1 cellular context compared by ENCODE assay signal in genomic region chr1:91138959-91139358, GRCh38.
TF ChIP-seq lines count a peak whose summit lies in the region.

No MANE protein-coding gene starts in this region.

TF ChIP-seq in GM23338, 12 proteins besides CTCF, POLR2A, EP300 and RAD21 (continued from another document):
- TF ChIP-seq ZNF462 (CRISPR knock-in tag; IDR thresholded peaks at IDR 0.05) (no peak), EZH2phosphoT487 (IDR thresholded peaks at IDR 0.05; ENCODE audit: unreplicated experiment) (no peak), ZNF114 (CRISPR knock-in tag; IDR thresholded peaks at IDR 0.05) (no peak), EZH2 (IDR thresholded peaks at IDR 0.05; ENCODE audit: low read depth, unreplicated experiment) (no peak), REST (IDR thresholded peaks at IDR 0.05; ENCODE audit: unreplicated experiment) (no peak), NANOG (IDR thresholded peaks at IDR 0.05; ENCODE audit: borderline replicate concordance) (no peak), STAT1 (IDR thresholded peaks at IDR 0.05; ENCODE audit: unreplicated experiment) (no peak), ETS1 (IDR thresholded peaks at IDR 0.05) (no peak), ZNF331 (CRISPR knock-in tag; IDR thresholded peaks at IDR 0.05; ENCODE audit: low read depth) (no peak), CREB1 (CRISPR knock-in tag; IDR thresholded peaks at IDR 0.05; ENCODE audit: low read depth) (no peak), JUNB (IDR thresholded peaks at IDR 0.05; ENCODE audit: unreplicated experiment) (no peak)
